In the genomic region with DNA sequence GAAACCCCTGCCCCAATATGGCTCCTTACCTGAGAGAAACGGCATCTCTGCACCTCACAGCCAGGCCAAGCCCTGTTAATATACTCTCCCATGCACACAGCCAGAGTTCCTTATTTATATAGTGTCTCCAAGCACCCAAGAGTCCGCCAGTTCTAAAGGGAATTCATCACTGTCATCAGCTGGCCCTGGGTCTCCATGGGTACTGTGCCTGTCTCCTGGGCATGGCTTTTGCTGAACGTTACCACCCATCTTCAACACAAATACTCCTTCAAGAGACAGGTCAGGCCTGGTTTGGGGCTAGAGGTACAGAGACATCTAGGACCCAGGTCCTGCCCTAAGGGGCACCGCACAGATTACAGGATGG, we compare ENCODE assay signal across 8 cellular contexts. TPM values are rescaled to one million over a fixed set of nuclear protein-coding genes. Genes with fewer than 3 reads are reported as not detected.
A peak's percentile ranks its signal among the peaks of the same experiment; 100 is the strongest.
DNase-seq lines count a peak whose midpoint lies in the region; ATAC-seq, FAIRE-seq and TF ChIP-seq lines count a peak whose summit lies in the region.

No MANE protein-coding gene starts in this region.

- peaks cover 27 to 54% of the 10 kb centered on the region in 2 donors for H3K36me3 Mint-ChIP-seq in stimulated activated naive B cell treated with anti-CD40 and anti-IgM and Interleukin-4, amounts not matched to agents 10 μg/mL and 1 μg/mL and 100 μg/mL, for 72 hours

- POLR2A ChIA-PET in AG04449 (lab: Yijun Ruan, JAX) (interaction anchor here (0.7 to 1.2 kb wide), 3 partner anchors 18 to 344 kb away, joined by 3 to 5 read pairs (median 3); no protein-coding TSS in a partner anchor), HEK293T (lab: Yijun Ruan, JAX) (interaction anchor here (0.7 to 1.9 kb wide), 10 partner anchors 9 to 430 kb away, joined by 3 to 17 read pairs (median 4); partner anchors contain the start of gene STARD10)

- no peak for ATAC-seq in stimulated activated naive B cell treated with anti-CD40 and anti-IgM and Interleukin-4, amounts not matched to agents 10 μg/mL and 1 μg/mL and 100 μg/mL, for 72 hours (replicated peaks)
- ATAC-seq in GM18870 (IDR thresholded peaks at IDR 0.05; ENCODE audit: unreplicated experiment) (no peak), GM21423 (IDR thresholded peaks at IDR 0.05; ENCODE audit: unreplicated experiment) (no peak)

- peak overlapping the region; percentile 91 for H3K4me3 ChIP-seq in AG04449 (ENCODE audit: low read depth, low read length)
- H3K4me3 ChIP-seq in esophagus squamous epithelium: peak overlapping the region; percentile 84 to 91 (median 88)

- H3K27me3 ChIP-seq in esophagus squamous epithelium: no peaks in the 10 kb centered on the region

- H3K27ac ChIP-seq in esophagus squamous epithelium: peak overlapping the region; percentile 93 to 99 (median 96)

- CTCF ChIA-PET in AG04449 (lab: Yijun Ruan, JAX): interaction anchor here (0.8 to 9.6 kb wide), 19 partner anchors 9 to 365 kb away, joined by 3 to 128 read pairs (median 5); partner anchors contain the start of gene STARD10
- CTCF ChIA-PET in HEK293T (lab: Yijun Ruan, JAX): interaction anchor here (0.6 to 1.6 kb wide), 5 partner anchors 15 to 88 kb away, joined by 3 to 11 read pairs (median 6); partner anchors contain the start of gene STARD10

- H3K9me3 ChIP-seq in esophagus squamous epithelium: no peaks in the 10 kb centered on the region

- FAIRE-seq in GM19239 (lab: Jason Lieb, UNC): no peak

- H3K27me3 Mint-ChIP-seq in stimulated activated naive B cell treated with anti-CD40 and anti-IgM and Interleukin-4, amounts not matched to agents 10 μg/mL and 1 μg/mL and 100 μg/mL, for 72 hours: no peaks in the 10 kb centered on the region

- H3K36me3 ChIP-seq in esophagus squamous epithelium: peaks cover 0 to 41% (median 0%) of the 10 kb centered on the region in 3 donors

- no peak for TF ChIP-seq CTCF in AG04449 (IDR thresholded peaks at IDR 0.05; ENCODE audit: insufficient read depth, low read length, missing control alignments)
- TF ChIP-seq CTCF in esophagus squamous epithelium (IDR thresholded peaks at IDR 0.05): no peak

- 20 to 24% methylated on average over 4 of the region's 4 CpGs for WGBS in esophagus squamous epithelium, 2 donors

- intact Hi-C loops in esophagus squamous epithelium (cut with DNase I): no loop called here

- DNase-seq in AG04449 (ENCODE audit: low read depth, low spot score) (no peak), HEK293T (ENCODE audit: extremely low spot score) (no peak), RPMI7951 (ENCODE audit: low read depth) (peak; percentile 46), esophagus squamous epithelium (lab: John Stamatoyannopoulos, UW) (no peak), GM19239 (ENCODE audit: insufficient read length, low spot score) (no peak)
- no peak for DNase-seq in stimulated activated naive B cell treated with anti-CD40 and anti-IgM and Interleukin-4, amounts not matched to agents 10 μg/mL and 1 μg/mL and 100 μg/mL, for 72 hours

- H3K4me1 ChIP-seq in esophagus squamous epithelium: peaks cover 27 to 60% (median 36%) of the 10 kb centered on the region in 3 donors

- no peaks in the 10 kb centered on the region for H3K9me3 Mint-ChIP-seq in stimulated activated naive B cell treated with anti-CD40 and anti-IgM and Interleukin-4, amounts not matched to agents 10 μg/mL and 1 μg/mL and 100 μg/mL, for 72 hours

- TF ChIP-seq POLR2A in esophagus squamous epithelium (IDR thresholded peaks at IDR 0.05): no peak

- H3K27ac Mint-ChIP-seq in stimulated activated naive B cell treated with anti-CD40 and anti-IgM and Interleukin-4, amounts not matched to agents 10 μg/mL and 1 μg/mL and 100 μg/mL, for 72 hours: peak overlapping the region; percentile 99

- H3K4me1 Mint-ChIP-seq in stimulated activated naive B cell treated with anti-CD40 and anti-IgM and Interleukin-4, amounts not matched to agents 10 μg/mL and 1 μg/mL and 100 μg/mL, for 72 hours: peaks cover 38 to 64% of the 10 kb centered on the region in 2 donors

- H3K4me3 Mint-ChIP-seq in stimulated activated naive B cell treated with anti-CD40 and anti-IgM and Interleukin-4, amounts not matched to agents 10 μg/mL and 1 μg/mL and 100 μg/mL, for 72 hours: peak overlapping the region; percentile 96 to 100

TF ChIP-seq in HEK293T, 16 proteins besides CTCF, POLR2A, EP300 and RAD21:
- TF ChIP-seq ZNF384 (IDR thresholded peaks at IDR 0.05): no peak
- TF ChIP-seq L3MBTL2 (conservative IDR thresholded peaks at IDR 0.05): 0 out of 2 replicates have a peak, but pooled peaks have one; percentile 6
- no peak for TF ChIP-seq BHLHE40 (IDR thresholded peaks at IDR 0.05; ENCODE audit: borderline replicate concordance)
- TF ChIP-seq, protein P1, sequence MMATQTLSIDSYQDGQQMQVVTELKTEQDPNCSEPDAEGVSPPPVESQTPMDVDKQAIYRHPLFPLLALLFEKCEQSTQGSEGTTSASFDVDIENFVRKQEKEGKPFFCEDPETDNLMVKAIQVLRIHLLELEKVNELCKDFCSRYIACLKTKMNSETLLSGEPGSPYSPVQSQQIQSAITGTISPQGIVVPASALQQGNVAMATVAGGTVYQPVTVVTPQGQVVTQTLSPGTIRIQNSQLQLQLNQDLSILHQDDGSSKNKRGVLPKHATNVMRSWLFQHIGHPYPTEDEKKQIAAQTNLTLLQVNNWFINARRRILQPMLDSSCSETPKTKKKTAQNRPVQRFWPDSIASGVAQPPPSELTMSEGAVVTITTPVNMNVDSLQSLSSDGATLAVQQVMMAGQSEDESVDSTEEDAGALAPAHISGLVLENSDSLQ (IDR thresholded peaks at IDR 0.05): peak; percentile 91

RNA-seq across cellular contexts. Expression of gene ATG16L2, which starts 1.6 kb away (rescaled TPM):
- 3.0 and 4.3 TPM in 2 replicates for total RNA-seq in RPMI7951 (2014; rRNA removed; shearing (Covaris generic))
- 10 to 100 TPM; 21.7 to 46.5 (median 26.4) TPM for total RNA-seq in esophagus squamous epithelium

RNA-seq across cellular contexts. Expression of gene STARD10, which starts 18.7 kb away (rescaled TPM):
- total RNA-seq in RPMI7951 (2014; rRNA removed; shearing (Covaris generic)): 24.8 and 44.8 TPM in 2 replicates
- total RNA-seq in esophagus squamous epithelium: 10 to 100 TPM; 42.2 to 83.1 (median 49.4) TPM
